In genomic region chr13:114043421-114044053, GRCh38 we compare ENCODE assay signal across 9 cellular contexts.
DNase-seq lines count a peak whose midpoint lies in the region; ATAC-seq and TF ChIP-seq lines count a peak whose summit lies in the region.
"Had no signal": no experiment of that assay in that cellular context is flagged by ENCODE, and none has a peak within 500 bp of the region (broad histone marks: within the 10 kb centered on the region; RNA-seq: fewer than 3 reads in every experiment).

No MANE protein-coding gene starts in this region.

- H3K4me3 ChIP-seq in PC-9, result no peak overlapping the region
- H3K4me3 ChIP-seq: tibial artery had no signal

- no peak overlapping the region for H3K4me2 ChIP-seq in PC-9

- H3K9me2 ChIP-seq in PC-9 (ENCODE audit: insufficient read depth), result no peaks in the 10 kb centered on the region

- H3F3A ChIP-seq in PC-9 (ENCODE audit: insufficient read depth, low read depth), result no peaks in the 10 kb centered on the region; the same call in 1 of the 2 replicates

- H3K27ac Mint-ChIP-seq in activated B cell treated with CpG ODN at 0.5 μM for 24 hours, result peak overlapping the region; percentile 53

- no peak overlapping the region for H3K27ac ChIP-seq in PC-9
- H3K27ac ChIP-seq: tibial artery had no signal

- H3K79me2 ChIP-seq in PC-9 (ENCODE audit: low read depth), result no peaks in the 10 kb centered on the region

- DNase-seq in EH (ENCODE audit: low read depth) (peak; percentile 70), activated B cell treated with CpG ODN at 0.5 μM for 24 hours (no peak), iPS-NIHi11 (ENCODE audit: low spot score) (peak; percentile 65), PC-9 (no peak), NCI-H187 (lab: John Stamatoyannopoulos, UW) (no peak)

- H3K4me1 ChIP-seq in PC-9 (replicated peaks; ENCODE audit: insufficient read depth), result no peaks in the 10 kb centered on the region
- H3K4me1 ChIP-seq: tibial artery had no signal

- no peak overlapping the region for H2AFZ ChIP-seq in PC-9

- H4K20me1 ChIP-seq in PC-9 (ENCODE audit: insufficient read depth), result no peaks in the 10 kb centered on the region

- no peaks in the 10 kb centered on the region for H3K9me3 Mint-ChIP-seq in activated B cell treated with CpG ODN at 0.5 μM for 24 hours

- peak; percentile 48 for TF ChIP-seq RAD21 in Ishikawa (IDR thresholded peaks at IDR 0.05; ENCODE audit: low read depth)

- TF ChIP-seq EP300 in Ishikawa (IDR thresholded peaks at IDR 0.05; ENCODE audit: borderline replicate concordance), result no peak

- no TSS peak for BruUV-seq in PC-9 (replicated peaks; lab: Mats Ljungman, UMichigan)

- peak; percentile 70 for ATAC-seq in activated B cell treated with CpG ODN at 0.5 μM for 24 hours (ENCODE audit: low read depth)
- no peak for ATAC-seq in GM18520 (IDR thresholded peaks at IDR 0.05; ENCODE audit: unreplicated experiment)
- ATAC-seq in GM21717 (IDR thresholded peaks at IDR 0.05; ENCODE audit: unreplicated experiment), result no peak

- H3K27me3 ChIP-seq in PC-9 (ENCODE audit: insufficient read depth, low read depth), result no peaks in the 10 kb centered on the region
- H3K27me3 ChIP-seq: tibial artery had no signal

- POLR2A ChIA-PET in activated B cell treated with CpG ODN at 0.5 μM for 24 hours (lab: Charles Lee) (no interaction called here), PC-9 (lab: Charles Lee; ENCODE audit: unreplicated experiment) (no interaction called here)

- H3K9me3 ChIP-seq in PC-9 (ENCODE audit: insufficient read depth, low read depth), result no peaks in the 10 kb centered on the region
- H3K9me3 ChIP-seq: tibial artery had no signal

- peaks cover 51% of the 10 kb centered on the region for H3K36me3 Mint-ChIP-seq in activated B cell treated with CpG ODN at 0.5 μM for 24 hours (ENCODE audit: low read depth)

- no peaks in the 10 kb centered on the region for H3K36me3 ChIP-seq in PC-9 (ENCODE audit: low read depth)

- no peak for TF ChIP-seq CTCF in activated B cell treated with CpG ODN at 0.5 μM for 24 hours (IDR thresholded peaks at IDR 0.05)
- TF ChIP-seq CTCF in PC-9 (conservative IDR thresholded peaks at IDR 0.05), result no peak

- intact Hi-C loops in activated B cell treated with CpG ODN at 0.5 μM for 24 hours (cut with micrococcal nuclease), result no loop called here
- intact Hi-C loops in PC-9 (cut with micrococcal nuclease; ENCODE audit: unreplicated experiment), result no loop called here

- CTCF ChIA-PET in activated B cell treated with CpG ODN at 0.5 μM for 24 hours (lab: Charles Lee) (no interaction called here), PC-9 (lab: Charles Lee) (no interaction called here)

- H3K27me3 Mint-ChIP-seq in activated B cell treated with CpG ODN at 0.5 μM for 24 hours, result no peaks in the 10 kb centered on the region

- no peak overlapping the region for H3K4me3 Mint-ChIP-seq in activated B cell treated with CpG ODN at 0.5 μM for 24 hours

- peaks cover 45% of the 10 kb centered on the region for H3K4me1 Mint-ChIP-seq in activated B cell treated with CpG ODN at 0.5 μM for 24 hours

TF ChIP-seq in Ishikawa, 13 proteins besides CTCF, POLR2A, EP300 and RAD21:
- TF ChIP-seq USF1 (IDR thresholded peaks at IDR 0.05) (peak; percentile 82), TCF12 (IDR thresholded peaks at IDR 0.05; ENCODE audit: low read depth) (peak; percentile 29; the same call in 1 of the 2 replicates), CEBPB (IDR thresholded peaks at IDR 0.05) (peak; percentile 70), REST (IDR thresholded peaks at IDR 0.05; ENCODE audit: low read depth) (no peak), YY1 (IDR thresholded peaks at IDR 0.05; ENCODE audit: low read depth) (peak; percentile 68), NFIC (IDR thresholded peaks at IDR 0.05) (no peak), MAX (IDR thresholded peaks at IDR 0.05) (peak; percentile 94)

Comparison
In these comparisons a context has a peak if more than half of its experiments do, and no peak if none do; other contexts are left out.
1. DNase-seq: peak in EH (single experiment) and iPS-NIHi11 (single experiment); none in activated B cell treated with CpG ODN at 0.5 μM for 24 hours (single experiment), PC-9 (0 of 2) and NCI-H187 (0 of 2).